31 cellular contexts compared by ENCODE assay signal in the genomic region with DNA sequence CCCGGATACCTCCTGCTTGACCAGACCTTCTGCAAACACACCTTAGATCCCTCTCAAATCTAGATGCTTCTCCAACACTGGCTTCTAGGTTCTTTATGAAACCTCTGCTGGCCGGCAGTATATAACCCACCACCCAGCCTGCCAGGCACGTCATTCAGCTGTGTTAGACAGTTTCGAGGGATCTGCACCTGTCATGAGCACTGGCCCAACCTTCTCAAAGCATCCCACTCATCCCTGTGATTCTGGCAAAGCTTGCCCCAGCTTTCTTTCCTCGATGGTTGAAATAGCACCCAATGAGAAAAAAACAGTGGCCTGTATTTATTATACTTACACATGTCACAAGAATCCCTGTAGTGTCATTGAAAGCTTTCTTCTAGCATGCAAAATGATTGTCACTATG.
"Had no signal": no experiment of that assay in that cellular context is flagged by ENCODE, and none has a peak within 500 bp of the region (broad histone marks: within the 10 kb centered on the region; RNA-seq: fewer than 3 reads in every experiment).

No MANE protein-coding gene starts in this region.

- H3K9me3 ChIP-seq: colonic mucosa, esophagus squamous epithelium, mucosa of descending colon, neutrophil, right lobe of liver, testis, transverse colon, upper lobe of right lung, uterus had no signal

- H3K4me3 ChIP-seq: colonic mucosa, esophagus squamous epithelium, lung, mucosa of descending colon, right lobe of liver, smooth muscle cell, testis, transverse colon, upper lobe of right lung, uterus had no signal

- ATAC-seq: mucosa of descending colon; naive thymus-derived CD8-positive, alpha-beta T cell; right lobe of liver; upper lobe of right lung had no signal

- H3K4me1 Mint-ChIP-seq: naive thymus-derived CD8-positive, alpha-beta T cell had no signal

- H3K27ac ChIP-seq: colonic mucosa, esophagus squamous epithelium, neutrophil, parathyroid adenoma, transverse colon, upper lobe of right lung, uterus had no signal

- H3K79me2 ChIP-seq: parathyroid adenoma had no signal

- H3K9ac ChIP-seq: parathyroid adenoma had no signal

- H3K27ac Mint-ChIP-seq: immature natural killer cell; memory B cell; naive thymus-derived CD8-positive, alpha-beta T cell; progenitor cell of endocrine pancreas had no signal

- H3K36me3 ChIP-seq: colonic mucosa, esophagus squamous epithelium, neutrophil, right lobe of liver, transverse colon, upper lobe of right lung, uterus had no signal

- H2AFZ ChIP-seq: parathyroid adenoma had no signal

- H3K27me3 ChIP-seq: colonic mucosa, esophagus squamous epithelium, neutrophil, right lobe of liver, testis, transverse colon, upper lobe of right lung, uterus had no signal

- DNase-seq: colonic mucosa; dermis blood vessel endothelial cell; effector memory CD4-positive, alpha-beta T cell; erythroblast; esophagus squamous epithelium; foreskin melanocyte; glutamatergic neuron; hypothalamus; immature natural killer cell; islet precursor cell; kidney glomerular epithelial cell; mucosa of descending colon; naive thymus-derived CD8-positive, alpha-beta T cell; right lobe of liver; stimulated activated CD4-positive, alpha-beta T cell treated with anti-CD3 and anti-CD28 coated beads, Interleukin-12 subunit alpha, Interleukin-12 subunit beta, amount 100 ng/mL, for 4 hours; stimulated activated CD4-positive, alpha-beta T cell treated with anti-CD3 and anti-CD28 coated beads, Interleukin-1b, Interleukin-23, amount 100 ng/mL, for 48 hours; stimulated activated CD4-positive, alpha-beta T cell treated with anti-CD3 and anti-CD28 coated beads, Interleukin-4, amount 100 ng/mL, for 1 hour; stimulated activated CD8-positive, alpha-beta memory T cell treated with anti-CD3 and anti-CD28 coated beads, Interleukin-4, amount 100 ng/mL, for 48 hours; stimulated activated naive CD4-positive, alpha-beta T cell treated with Interleukin-2 at 50 U/mL for 16 hours; substantia nigra; testis; transverse colon; upper lobe of right lung; uterus had no signal

- H3K9me3 Mint-ChIP-seq: immature natural killer cell; memory B cell; naive thymus-derived CD8-positive, alpha-beta T cell had no signal

- H3K4me3 Mint-ChIP-seq: central memory CD8-positive, alpha-beta T cell; immature natural killer cell; memory B cell; naive thymus-derived CD8-positive, alpha-beta T cell had no signal

- H3K4me1 ChIP-seq: colonic mucosa, parathyroid adenoma, upper lobe of right lung had no signal

- H3K27me3 Mint-ChIP-seq: central memory CD8-positive, alpha-beta T cell; memory B cell; naive thymus-derived CD8-positive, alpha-beta T cell; progenitor cell of endocrine pancreas had no signal

- H3K4me2 ChIP-seq: smooth muscle cell had no signal
